8 cellular contexts compared by ENCODE assay signal in the genomic region with DNA sequence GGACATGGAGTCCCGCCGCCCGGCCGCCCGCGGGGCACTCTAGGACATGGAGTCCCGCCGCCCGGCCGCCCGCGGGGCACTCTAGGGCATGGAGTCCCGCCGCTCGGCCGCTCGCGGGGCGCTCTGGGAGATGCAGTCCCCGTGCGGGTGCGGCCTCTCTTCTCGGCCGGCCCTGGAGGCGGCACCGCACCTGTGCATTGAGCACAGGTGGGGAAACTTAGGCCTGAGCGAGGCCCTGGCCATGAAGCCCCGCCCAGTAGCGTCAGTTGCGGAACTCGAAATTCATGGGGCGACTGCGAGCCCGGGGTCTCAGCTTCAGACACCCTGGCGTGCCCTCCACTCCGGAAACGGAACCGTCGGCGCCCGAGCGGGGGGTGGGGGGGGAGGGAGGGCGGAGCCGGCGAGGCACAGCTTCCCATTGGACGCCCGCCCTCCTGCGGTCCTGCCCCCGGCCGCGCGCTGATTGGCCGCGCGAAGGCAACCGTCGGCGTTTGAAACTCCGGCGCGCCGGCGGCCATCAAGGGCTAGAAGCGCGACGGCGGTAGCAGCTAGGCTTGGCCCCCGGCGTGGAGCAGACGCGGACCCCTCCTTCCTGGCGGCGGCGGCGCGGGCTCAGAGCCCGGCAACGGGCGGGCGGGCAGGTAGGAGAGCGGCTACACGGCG.
A peak's percentile ranks its signal among the peaks of the same experiment; 100 is the strongest.
DNase-seq lines count a peak whose midpoint lies in the region; ATAC-seq and TF ChIP-seq lines count a peak whose summit lies in the region.

Gene TACC3, plus strand, starts transcription at position 519 of the 663 bp plus-strand sequence. CDS start 1,901 bp downstream, outside the sequence.
A gene with protein sequence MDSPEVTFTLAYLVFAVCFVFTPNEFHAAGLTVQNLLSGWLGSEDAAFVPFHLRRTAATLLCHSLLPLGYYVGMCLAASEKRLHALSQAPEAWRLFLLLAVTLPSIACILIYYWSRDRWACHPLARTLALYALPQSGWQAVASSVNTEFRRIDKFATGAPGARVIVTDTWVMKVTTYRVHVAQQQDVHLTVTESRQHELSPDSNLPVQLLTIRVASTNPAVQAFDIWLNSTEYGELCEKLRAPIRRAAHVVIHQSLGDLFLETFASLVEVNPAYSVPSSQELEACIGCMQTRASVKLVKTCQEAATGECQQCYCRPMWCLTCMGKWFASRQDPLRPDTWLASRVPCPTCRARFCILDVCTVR (minus strand): TSS at position 321 of the 663 bp plus-strand sequence. CDS start 486 bp downstream, outside the sequence.

- no peaks in the 10 kb centered on the region for H3K27me3 Mint-ChIP-seq in central memory CD8-positive, alpha-beta T cell

- peak; percentile 81 to 88 for DNase-seq in AML-193 (lab: John Stamatoyannopoulos, UW)
- DNase-seq in NCI-H446 treated with DMSO at 0.1 percent for 48 hours (lab: John Stamatoyannopoulos, UW): peak; percentile 67
- DNase-seq in central memory CD8-positive, alpha-beta T cell (ENCODE audit: low spot score in 2 of 2): peak; percentile 83 to 94
- peak; percentile 91 for DNase-seq in iris pigment epithelial cell (ENCODE audit: low read depth)
- DNase-seq in stimulated activated CD4-positive, alpha-beta T cell treated with anti-CD3 and anti-CD28 coated beads, Interleukin-12 subunit alpha, Interleukin-12 subunit beta, amount 100 ng/mL, for 4 hours: peak; percentile 88

- ATAC-seq in HG03378 (IDR thresholded peaks at IDR 0.05; ENCODE audit: unreplicated experiment): peak; percentile 72
- peak; percentile 88 to 90 for ATAC-seq in activated CD4-positive, CD25-positive, alpha-beta regulatory T cell treated with anti-CD3 and anti-CD28 coated beads, Interleukin-2, amount 50 U/mL, for 24 hours
- peak; percentile 88 for ATAC-seq in central memory CD8-positive, alpha-beta T cell (replicated peaks; ENCODE audit: extremely low read depth, poor library complexity, severe bottlenecking)

- peak within 1 kb of the TSS; percentile 99 for H3K27ac Mint-ChIP-seq in central memory CD8-positive, alpha-beta T cell (ENCODE audit: low read depth)

- H3K4me1 Mint-ChIP-seq in central memory CD8-positive, alpha-beta T cell: peaks cover 51% of the 10 kb centered on the region

- H3K4me3 Mint-ChIP-seq in central memory CD8-positive, alpha-beta T cell: peak within 1 kb of the TSS; percentile 90

- TF ChIP-seq POLR2A in GM19099 (IDR thresholded peaks at IDR 0.05; ENCODE audit: extremely low read depth, insufficient read length, low read depth): peak; percentile 36

- H3K36me3 Mint-ChIP-seq in central memory CD8-positive, alpha-beta T cell (ENCODE audit: insufficient read depth): peaks cover 24% of the 10 kb centered on the region

- H3K9me3 Mint-ChIP-seq in central memory CD8-positive, alpha-beta T cell: no peaks in the 10 kb centered on the region

Comparison
In these comparisons a context has a peak if more than half of its experiments do, and no peak if none do; other contexts are left out.
1. Peak in every context shown above with its lines: DNase-seq and ATAC-seq.